ENCODE assay signal across 13 cellular contexts in the genomic region with DNA sequence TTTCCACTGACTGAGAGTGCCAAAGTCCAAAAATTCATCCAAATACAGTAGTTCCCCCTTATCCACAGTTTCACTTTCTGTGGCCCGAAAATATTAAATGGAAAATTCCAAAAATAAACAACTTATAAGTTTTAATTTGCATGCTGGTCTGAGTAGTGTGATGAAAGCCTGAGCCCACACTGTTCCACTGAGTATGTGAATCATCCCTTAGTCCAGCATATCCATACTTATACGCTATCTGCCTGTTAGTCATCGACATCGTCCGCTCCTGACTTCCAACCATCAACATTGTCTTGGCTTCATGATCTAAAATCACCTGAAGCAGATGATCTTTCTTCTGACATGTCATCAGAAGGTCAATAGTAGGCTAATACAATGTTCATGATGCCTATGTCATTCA.
A peak's percentile ranks its signal among the peaks of the same experiment; 100 is the strongest.
DNase-seq lines count a peak whose midpoint lies in the region; ATAC-seq and TF ChIP-seq lines count a peak whose summit lies in the region.
"Had no signal": no experiment of that assay in that cellular context is flagged by ENCODE, and none has a peak within 500 bp of the region (broad histone marks: within the 10 kb centered on the region; RNA-seq: fewer than 3 reads in every experiment).

No MANE protein-coding gene starts in this region.

- ATAC-seq in sciatic nerve (peak; percentile 46), HG03571 (IDR thresholded peaks at IDR 0.05; ENCODE audit: unreplicated experiment) (no peak), body of pancreas (no peak)
- ATAC-seq: WTC11 had no signal

- TF ChIP-seq CTCF in body of pancreas (IDR thresholded peaks at IDR 0.05) (no peak), colonic mucosa (IDR thresholded peaks at IDR 0.05) (no peak)

- no peak overlapping the region for H3K27ac ChIP-seq in body of pancreas
- H3K27ac ChIP-seq in colonic mucosa, result no peak overlapping the region
- H3K27ac ChIP-seq: C4-2B, esophagus muscularis mucosa had no signal

- TF ChIP-seq POLR2A in body of pancreas (IDR thresholded peaks at IDR 0.05), result no peak

- DNase-seq in AG20443 (ENCODE audit: low spot score), result peak; percentile 55
- DNase-seq in RPMI7951 (ENCODE audit: low read depth), result peak; percentile 3
- peak; percentile 64 for DNase-seq in fibroblast of gingiva (ENCODE audit: low read depth)
- no peak for DNase-seq in sciatic nerve (ENCODE audit: low spot score)
- DNase-seq in MV-4-11 (lab: John Stamatoyannopoulos, UW), result no peak
- DNase-seq in body of pancreas, result no peak
- DNase-seq in colonic mucosa, result no peak
- DNase-seq: NCI-H2227 treated with DMSO at 0.1 percent for 48 hours, testis had no signal

- no peaks in the 10 kb centered on the region for H3K9me3 ChIP-seq in body of pancreas
- H3K9me3 ChIP-seq in colonic mucosa, result no peaks in the 10 kb centered on the region
- H3K9me3 ChIP-seq: esophagus muscularis mucosa, testis had no signal

- H3K4me1 ChIP-seq in body of pancreas (no peaks in the 10 kb centered on the region), colonic mucosa (no peaks in the 10 kb centered on the region)
- H3K4me1 ChIP-seq: testis had no signal

- 87 to 89% methylated on average over 5 of the region's 5 CpGs for WGBS in body of pancreas, 2 donors

- H3K27me3 ChIP-seq in body of pancreas, result no peaks in the 10 kb centered on the region
- no peaks in the 10 kb centered on the region for H3K27me3 ChIP-seq in colonic mucosa
- H3K27me3 ChIP-seq: esophagus muscularis mucosa, testis had no signal

- no peak overlapping the region for H3K4me3 ChIP-seq in body of pancreas
- no peak overlapping the region for H3K4me3 ChIP-seq in colonic mucosa
- H3K4me3 ChIP-seq: esophagus muscularis mucosa, testis had no signal

- H3K36me3 ChIP-seq in body of pancreas (replicated peaks in 1 of 2; ENCODE audit: insufficient read depth in 1 of 2, low read depth in 2 of 2) (no peaks in the 10 kb centered on the region), colonic mucosa (no peaks in the 10 kb centered on the region)
- H3K36me3 ChIP-seq: esophagus muscularis mucosa had no signal

- intact Hi-C loops in sciatic nerve (cut with DNase I) (no loop called here), body of pancreas (cut with DNase I) (no loop called here), colonic mucosa (cut with DNase I) (no loop called here)

- H3K9ac ChIP-seq in colonic mucosa (ENCODE audit: low read depth in 2 of 2, low read length in 2 of 2), result no peak overlapping the region

Comparison
In these comparisons a context has a peak if more than half of its experiments do, and no peak if none do; other contexts are left out.
1. DNase-seq: peak in AG20443 (single experiment), RPMI7951 (single experiment) and fibroblast of gingiva (single experiment); none in sciatic nerve (single experiment), MV-4-11 (single experiment), body of pancreas (0 of 4) and colonic mucosa (single experiment).